ENCODE assay signal across 8 cellular contexts in genomic region chr17:68906638-68907037, GRCh38. TPM values are rescaled to one million over a fixed set of nuclear protein-coding genes. Genes with fewer than 3 reads are reported as not detected.
A peak's percentile ranks its signal among the peaks of the same experiment; 100 is the strongest.
DNase-seq lines count a peak whose midpoint lies in the region; ATAC-seq and TF ChIP-seq lines count a peak whose summit lies in the region.

No MANE protein-coding gene starts in this region.

- no peaks in the 10 kb centered on the region for H3K27me3 ChIP-seq in brain microvascular endothelial cell (replicated peaks)
- H3K27me3 ChIP-seq in mesendoderm (ENCODE audit: insufficient read depth, low read length, poor library complexity), result no peaks in the 10 kb centered on the region

- no peak for TF ChIP-seq POLR2A in NB4 (IDR thresholded peaks at IDR 0.05; ENCODE audit: extremely low read depth, insufficient read length)

- H2BK5ac ChIP-seq in mesendoderm (ENCODE audit: low read length), result no peak overlapping the region

- H3K4me1 Mint-ChIP-seq in CD14-positive monocyte, result peaks cover 20% of the 10 kb centered on the region

- H4K5ac ChIP-seq in mesendoderm (ENCODE audit: low read length), result no peak overlapping the region

- no peak for ATAC-seq in activated naive CD4-positive, alpha-beta T cell treated with anti-CD3 and anti-CD28 coated beads, Interleukin-2, amount 50 U/mL, for 72 hours
- no peak for ATAC-seq in mucosa of descending colon

- TF ChIP-seq CTCF in CD14-positive monocyte (IDR thresholded peaks at IDR 0.05), result peak; percentile 54
- peak; percentile 10 for TF ChIP-seq CTCF in NB4 (IDR thresholded peaks at IDR 0.05; ENCODE audit: low read depth, low read length)
- peak; percentile 69 for TF ChIP-seq CTCF in brain microvascular endothelial cell (IDR thresholded peaks at IDR 0.05; ENCODE audit: low read depth, low read length, missing control alignments)
- no peak for TF ChIP-seq CTCF in GM13976 (IDR thresholded peaks at IDR 0.05; ENCODE audit: borderline replicate concordance, control extremely low read depth, extremely low read depth, insufficient read depth, missing control alignments)
- no peak for TF ChIP-seq CTCF in mucosa of descending colon (IDR thresholded peaks at IDR 0.05)

- H3K9me3 ChIP-seq in mucosa of descending colon, result no peaks in the 10 kb centered on the region

- no peak overlapping the region for H3K4ac ChIP-seq in mesendoderm (ENCODE audit: low read depth, low read length)

- H2BK120ac ChIP-seq in mesendoderm (ENCODE audit: low read depth, low read length), result no peak overlapping the region

- H3K23ac ChIP-seq in mesendoderm (ENCODE audit: low read length), result no peak overlapping the region

- H3K36me3 ChIP-seq in brain microvascular endothelial cell (replicated peaks), result peaks cover 8% of the 10 kb centered on the region
- no peaks in the 10 kb centered on the region for H3K36me3 ChIP-seq in mesendoderm (ENCODE audit: control insufficient read depth, insufficient read depth, low read length)
- H3K36me3 ChIP-seq in mucosa of descending colon (ENCODE audit: low read depth), result no peaks in the 10 kb centered on the region

- no peak overlapping the region for H3K27ac Mint-ChIP-seq in CD14-positive monocyte
- H3K27ac Mint-ChIP-seq in activated naive CD4-positive, alpha-beta T cell treated with anti-CD3 and anti-CD28 coated beads, Interleukin-2, amount 50 U/mL, for 72 hours, result no peak overlapping the region

- H3K79me2 ChIP-seq in mesendoderm (ENCODE audit: control insufficient read depth, insufficient read depth, low read length), result no peaks in the 10 kb centered on the region

- H3K4me3 Mint-ChIP-seq in CD14-positive monocyte, result no peak overlapping the region

- no peak overlapping the region for H3K18ac ChIP-seq in mesendoderm (ENCODE audit: low read length)

- no peaks in the 10 kb centered on the region for H3K27me3 Mint-ChIP-seq in CD14-positive monocyte (ENCODE audit: low read depth in 3 of 3)

- in situ Hi-C loops in brain microvascular endothelial cell (cut with HindIII; ENCODE audit: low pct_ligation_motif_present, low sequenced_read_pairs) (no loop called here), GM13976 (cut with MboI; ENCODE audit: low sequenced_read_pairs, unreplicated experiment) (no loop called here)

- intact Hi-C loops in CD14-positive monocyte (cut with micrococcal nuclease), result no loop called here
- intact Hi-C loops in mucosa of descending colon (cut with DNase I, micrococcal nuclease), result no loop called here

- no peak overlapping the region for H2BK15ac ChIP-seq in mesendoderm (replicated peaks; ENCODE audit: low read depth)

- no peaks in the 10 kb centered on the region for H3K36me3 Mint-ChIP-seq in CD14-positive monocyte
- no peaks in the 10 kb centered on the region for H3K36me3 Mint-ChIP-seq in activated naive CD4-positive, alpha-beta T cell treated with anti-CD3 and anti-CD28 coated beads, Interleukin-2, amount 50 U/mL, for 72 hours

- no peak overlapping the region for H3K4me2 ChIP-seq in mesendoderm (ENCODE audit: low read length)

- no peak overlapping the region for H3K27ac ChIP-seq in brain microvascular endothelial cell
- H3K27ac ChIP-seq in mesendoderm (ENCODE audit: low read depth, low read length), result no peak overlapping the region

- H4K8ac ChIP-seq in mesendoderm (ENCODE audit: low read depth, low read length), result no peak overlapping the region

- peaks cover 0 to 3% (median 0%) of the 10 kb centered on the region in 7 donors for H3K9me3 Mint-ChIP-seq in CD14-positive monocyte
- no peaks in the 10 kb centered on the region for H3K9me3 Mint-ChIP-seq in activated naive CD4-positive, alpha-beta T cell treated with anti-CD3 and anti-CD28 coated beads, Interleukin-2, amount 50 U/mL, for 72 hours

- no peaks in the 10 kb centered on the region for H3K79me1 ChIP-seq in mesendoderm (ENCODE audit: low read length)

- H3K9ac ChIP-seq in mesendoderm (ENCODE audit: low read length), result no peak overlapping the region

- H3K4me1 ChIP-seq in mesendoderm (ENCODE audit: control insufficient read depth, low read depth, low read length) (no peaks in the 10 kb centered on the region), mucosa of descending colon (ENCODE audit: low read depth) (no peaks in the 10 kb centered on the region)

- H2AK5ac ChIP-seq in mesendoderm (ENCODE audit: low read length), result no peak overlapping the region

- no peak overlapping the region for H3K4me3 ChIP-seq in NB4 (ENCODE audit: low read depth, low read length)
- no peak overlapping the region for H3K4me3 ChIP-seq in brain microvascular endothelial cell (ENCODE audit: low read depth, low read length)
- no peak overlapping the region for H3K4me3 ChIP-seq in mesendoderm (ENCODE audit: low read length)
- H3K4me3 ChIP-seq in mucosa of descending colon, result no peak overlapping the region

- no peak overlapping the region for H3K56ac ChIP-seq in mesendoderm (ENCODE audit: low read length)

- no peak for DNase-seq in CD14-positive monocyte (ENCODE audit: low spot score)
- no peak for DNase-seq in NB4 (ENCODE audit: low read depth)
- no peak for DNase-seq in brain microvascular endothelial cell
- DNase-seq in mesendoderm, result peak; percentile 18
- no peak for DNase-seq in GM13976 (ENCODE audit: low spot score)
- DNase-seq in stimulated activated CD4-positive, alpha-beta T cell treated with anti-CD3 and anti-CD28 coated beads, Interleukin-4, amount 100 ng/mL, for 1 hour, result no peak
- DNase-seq in activated naive CD4-positive, alpha-beta T cell treated with anti-CD3 and anti-CD28 coated beads, Interleukin-2, amount 50 U/mL, for 72 hours (ENCODE audit: low spot score in 2 of 2), result no peak
- no peak for DNase-seq in mucosa of descending colon

- no CpG with 5 or more reads among the region's 3 CpGs for WGBS in mesendoderm (ENCODE audit: extremely low coverage, insufficient coverage, low lambda C conversion rate)

RNA-seq across cellular contexts. Expression of gene ABCA8, which starts 48.6 kb away (rescaled TPM):
- not detected for polyA plus RNA-seq in CD14-positive monocyte
- polyA plus RNA-seq in mesendoderm (2013, experiment 1 of 2), result not detected
- polyA plus RNA-seq in mesendoderm (2013, experiment 2 of 2), result not detected
- not detected for total RNA-seq in activated naive CD4-positive, alpha-beta T cell treated with anti-CD3 and anti-CD28 coated beads, Interleukin-2, amount 50 U/mL, for 72 hours
- 10 to 100 TPM in 2 of 3 donors, 1 to 10 TPM in 1; 6.0 to 42.1 (median 13.1) TPM for total RNA-seq in mucosa of descending colon

Comparison
In these comparisons a context has a peak if more than half of its experiments do, and no peak if none do; other contexts are left out.
1. CTCF ChIP-seq: peak in CD14-positive monocyte (single experiment), NB4 (single experiment) and brain microvascular endothelial cell (single experiment); none in GM13976 (single experiment) and mucosa of descending colon (single experiment).
2. RNA of gene ABCA8, which starts 48.6 kb away (total RNA-seq): 6.0 to 42.1 TPM in mucosa of descending colon; not detected in activated naive CD4-positive, alpha-beta T cell treated with anti-CD3 and anti-CD28 coated beads, Interleukin-2, amount 50 U/mL, for 72 hours; every median in the first group is over 4 times any median in the second.